8 cellular contexts compared by ENCODE assay signal in genomic region chr9:73151653-73152382, GRCh38. TPM values are rescaled to one million over a fixed set of nuclear protein-coding genes. Genes with fewer than 3 reads are reported as not detected.
DNase-seq lines count a peak whose midpoint lies in the region; ATAC-seq, FAIRE-seq and TF ChIP-seq lines count a peak whose summit lies in the region.

ANXA1 (plus strand) TSS chr9:73151865; CDS start chr9:73158536, 6,671 bp downstream.

- no CpG with 5 or more reads among the region's 1 CpG for WGBS in trophoblast cell (ENCODE audit: extremely low coverage, insufficient coverage, insufficient read length)

- H3K36me3 ChIP-seq in trophoblast cell (ENCODE audit: control insufficient read depth in 1 of 2, insufficient read depth in 2 of 2, low read length in 2 of 2): peaks cover 3% of the 10 kb centered on the region in 2 experiments

- peak; percentile 20 for ATAC-seq in HG02610 (IDR thresholded peaks at IDR 0.05; ENCODE audit: unreplicated experiment)
- peak; percentile 68 for ATAC-seq in WTC11
- ATAC-seq in GM21423 (IDR thresholded peaks at IDR 0.05; ENCODE audit: unreplicated experiment): no peak
- ATAC-seq in GM21515 (IDR thresholded peaks at IDR 0.05; ENCODE audit: unreplicated experiment): no peak

- H3K4me3 ChIP-seq in fibroblast of villous mesenchyme (ENCODE audit: low read depth, low read length) (peak within 1 kb of the TSS; percentile 85), trophoblast cell (ENCODE audit: low read depth, low read length) (no peak within 1 kb of the TSS)

- DNase-seq in WTC11 (ENCODE audit: low spot score) (no peak), fibroblast of villous mesenchyme (ENCODE audit: low read depth) (peak; percentile 90), trophoblast cell (peak; percentile 51 to 95), NCI-H774 (lab: John Stamatoyannopoulos, UW) (no peak)

- H3K9me3 Mint-ChIP-seq in WTC11: 0 out of 2 replicates have a peak, but pooled peaks cover 3% of the 10 kb centered on the region

- H3K27ac ChIP-seq in trophoblast cell (ENCODE audit: low read depth, low read length): peak within 1 kb of the TSS; percentile 89

- H3K4me1 ChIP-seq in trophoblast cell (ENCODE audit: control insufficient read depth in 1 of 2, insufficient read depth in 2 of 2, low read length in 2 of 2): peaks cover 3 to 8% of the 10 kb centered on the region in 2 experiments

- peaks cover 10% of the 10 kb centered on the region for H3K79me1 ChIP-seq in trophoblast cell (ENCODE audit: low read length)

- peak within 1 kb of the TSS; percentile 96 for H2BK120ac ChIP-seq in trophoblast cell (ENCODE audit: insufficient read depth, low read length, poor library complexity)

- H3K9ac ChIP-seq in trophoblast cell (ENCODE audit: low read length): peak within 1 kb of the TSS; percentile 36

- no peak within 1 kb of the TSS for H2AFZ ChIP-seq in trophoblast cell (ENCODE audit: insufficient read depth, low read length, poor library complexity)

- H3K27me3 ChIP-seq in trophoblast cell (ENCODE audit: insufficient read depth, low read length): no peaks in the 10 kb centered on the region

- peak within 1 kb of the TSS; percentile 99 for H2BK12ac ChIP-seq in trophoblast cell (ENCODE audit: low read length)

- H3K23ac ChIP-seq in trophoblast cell (ENCODE audit: low read length): no peak within 1 kb of the TSS

- H3K27ac Mint-ChIP-seq in WTC11: peak within 1 kb of the TSS; percentile 95

- peak within 1 kb of the TSS; percentile 47 for H4K8ac ChIP-seq in trophoblast cell (ENCODE audit: low read depth, low read length)

- H3K4ac ChIP-seq in trophoblast cell (ENCODE audit: low read depth, low read length): peak within 1 kb of the TSS; percentile 75

- H4K12ac ChIP-seq in trophoblast cell (ENCODE audit: low read depth, low read length): no peak within 1 kb of the TSS

- no peak within 1 kb of the TSS for H3K18ac ChIP-seq in trophoblast cell (ENCODE audit: low read length)

- TF ChIP-seq CTCF in WTC11 (IDR thresholded peaks at IDR 0.05): no peak
- TF ChIP-seq CTCF in fibroblast of villous mesenchyme (IDR thresholded peaks at IDR 0.05; ENCODE audit: insufficient read depth, low read depth, low read length): no peak

- H2BK5ac ChIP-seq in trophoblast cell (ENCODE audit: low read depth, low read length, poor library complexity): peak within 1 kb of the TSS; percentile 93

- peak; percentile 99 for FAIRE-seq in A204.1 (lab: Jason Lieb, UNC)

- no peaks in the 10 kb centered on the region for H3K36me3 Mint-ChIP-seq in WTC11

- H3K4me3 Mint-ChIP-seq in WTC11: no peak within 1 kb of the TSS

- H2AK5ac ChIP-seq in trophoblast cell (ENCODE audit: low read length): no peak within 1 kb of the TSS

- CTCF ChIA-PET in WTC11 (lab: Charles Lee): interaction anchor here (0.6 to 1.7 kb wide), 2 partner anchors 44 to 1056 kb away, joined by 3 to 8 read pairs; no protein-coding TSS in a partner anchor

- H3K9me3 ChIP-seq in trophoblast cell (ENCODE audit: insufficient read depth, low read depth, low read length): no peaks in the 10 kb centered on the region

- H3K79me2 ChIP-seq in trophoblast cell (ENCODE audit: control insufficient read depth, insufficient read depth, low read length, poor library complexity): peaks cover 6% of the 10 kb centered on the region

- H3K14ac ChIP-seq in trophoblast cell (ENCODE audit: low read length): peak within 1 kb of the TSS; percentile 85

- H3K4me2 ChIP-seq in trophoblast cell (ENCODE audit: low read length): peak within 1 kb of the TSS; percentile 63

- no peaks in the 10 kb centered on the region for H3K27me3 Mint-ChIP-seq in WTC11 (ENCODE audit: low read depth)

- POLR2A ChIA-PET in WTC11 (lab: Charles Lee): no interaction called here

- H3K4me1 Mint-ChIP-seq in WTC11: peaks cover 47% of the 10 kb centered on the region

- H4K91ac ChIP-seq in trophoblast cell (ENCODE audit: low read depth, low read length): peak within 1 kb of the TSS; percentile 80

TF ChIP-seq in WTC11, 78 proteins besides CTCF, POLR2A, EP300 and RAD21:
- TF ChIP-seq ARID4B (CRISPR knock-in tag; IDR thresholded peaks at IDR 0.05; ENCODE audit: borderline replicate concordance) (no peak), NFE2L1 (CRISPR knock-in tag; IDR thresholded peaks at IDR 0.05) (no peak), HMGA2 (CRISPR knock-in tag; IDR thresholded peaks at IDR 0.05) (no peak)
TF ChIP-seq in WTC11: peak in this region for 0.

RNA-seq across cellular contexts. Expression of gene ANXA1, which starts in this region (rescaled TPM):
- total RNA-seq in WTC11 (2021): 1.1 to 2.1 TPM (median 1.7 TPM) in 3 replicates
- 526 and 798 TPM in 2 replicates for total RNA-seq in fibroblast of villous mesenchyme
- polyA plus RNA-seq in trophoblast cell (2013): 1,785 and 1,843 TPM in 2 replicates

Comparison
In these comparisons a context has a peak if more than half of its experiments do, and no peak if none do; other contexts are left out.
1. RNA of gene ANXA1 (total RNA-seq): 526 to 798 TPM in fibroblast of villous mesenchyme; 1.1 to 2.1 TPM in WTC11; every median in the first group is over 100 times any median in the second.
2. ATAC-seq: peak in HG02610 (single experiment) and WTC11 (single experiment); none in GM21423 (single experiment) and GM21515 (single experiment).
3. DNase-seq: peak in fibroblast of villous mesenchyme (single experiment) and trophoblast cell (2 of 2); none in WTC11 (single experiment) and NCI-H774 (single experiment).